ENCODE assay signal across 1 cellular context in genomic region chr6:3789018-3789895, GRCh38.
TF ChIP-seq lines count a peak whose summit lies in the region.

No MANE protein-coding gene starts in this region.

TF ChIP-seq in HepG2, 621 proteins besides CTCF, POLR2A, EP300 and RAD21 (continued from another document and continues in another):
- peak; percentile 84; the same call in 1 of the 2 replicates for TF ChIP-seq FOXJ3 (CRISPR knock-in tag; IDR thresholded peaks at IDR 0.05; ENCODE audit: borderline replicate concordance)
- TF ChIP-seq MAFK (conservative IDR thresholded peaks at IDR 0.05 in 1 of 2, IDR thresholded peaks at IDR 0.05 in 1 of 2; ENCODE audit: low read length in 2 of 2), result peak; percentile 52 to 56
- TF ChIP-seq YEATS4 (CRISPR knock-in tag; IDR thresholded peaks at IDR 0.05; ENCODE audit: borderline replicate concordance), result peak; percentile 70
- TF ChIP-seq YY1 (IDR thresholded peaks at IDR 0.05; ENCODE audit: insufficient read depth, insufficient replicate concordance, low read depth, low read length), result peak; percentile 6
- TF ChIP-seq SMARCE1 (IDR thresholded peaks at IDR 0.05; ENCODE audit: borderline replicate concordance), result 0 out of 2 replicates have a peak, but pooled peaks have one; percentile 17
- no peak; the same call in 1 of the 2 replicates for TF ChIP-seq ZNF275 (CRISPR knock-in tag; IDR thresholded peaks at IDR 0.05; ENCODE audit: borderline replicate concordance)
- TF ChIP-seq ZBTB49 (CRISPR knock-in tag; IDR thresholded peaks at IDR 0.05; ENCODE audit: borderline replicate concordance), result no peak; the same call in 1 of the 2 replicates
- no peak for TF ChIP-seq BCLAF1 (IDR thresholded peaks at IDR 0.05)
- TF ChIP-seq ZFP36L2 (CRISPR knock-in tag; IDR thresholded peaks at IDR 0.05), result no peak
- no peak for TF ChIP-seq ZNF251 (CRISPR knock-in tag; IDR thresholded peaks at IDR 0.05)
- peak; percentile 94 for TF ChIP-seq RFXANK (CRISPR knock-in tag; IDR thresholded peaks at IDR 0.05)
- peak; percentile 89 for TF ChIP-seq CREM (IDR thresholded peaks at IDR 0.05)
- TF ChIP-seq CREM (CRISPR knock-in tag; IDR thresholded peaks at IDR 0.05), result no peak
- TF ChIP-seq ZNF574 (CRISPR knock-in tag; IDR thresholded peaks at IDR 0.05), result peak; percentile 69
- 0 out of 2 replicates have a peak, but pooled peaks have one; percentile 43 for TF ChIP-seq PRDM4 (CRISPR knock-in tag; IDR thresholded peaks at IDR 0.05; ENCODE audit: borderline replicate concordance)
- peak; percentile 80 for TF ChIP-seq UBTF (CRISPR knock-in tag; IDR thresholded peaks at IDR 0.05)
- peak; percentile 72; the same call in 1 of the 2 replicates for TF ChIP-seq ARNTL (CRISPR knock-in tag; IDR thresholded peaks at IDR 0.05)
- 0 out of 2 replicates have a peak, but pooled peaks have one; percentile 45 for TF ChIP-seq RORA (CRISPR knock-in tag; IDR thresholded peaks at IDR 0.05)
- peak; percentile 98 for TF ChIP-seq SALL1 (CRISPR knock-in tag; IDR thresholded peaks at IDR 0.05)
- TF ChIP-seq TCF7L2 (IDR thresholded peaks at IDR 0.05; ENCODE audit: low read depth, low read length), result no peak
- TF ChIP-seq ZNF703 (CRISPR knock-in tag; IDR thresholded peaks at IDR 0.05; ENCODE audit: borderline replicate concordance), result no peak
- TF ChIP-seq SMC3 (IDR thresholded peaks at IDR 0.05; ENCODE audit: low read length), result peak; percentile 59
- 0 out of 2 replicates have a peak, but pooled peaks have one; percentile 57 for TF ChIP-seq ZNF557 (CRISPR knock-in tag; IDR thresholded peaks at IDR 0.05)
- no peak for TF ChIP-seq ZNF234 (CRISPR knock-in tag; conservative IDR thresholded peaks at IDR 0.05)
- TF ChIP-seq TARDBP (CRISPR knock-in tag; IDR thresholded peaks at IDR 0.05), result peak; percentile 96
- TF ChIP-seq BRCA1 (CRISPR knock-in tag; IDR thresholded peaks at IDR 0.05), result peak; percentile 1; the same call in 1 of the 2 replicates
- TF ChIP-seq THRA (CRISPR knock-in tag; IDR thresholded peaks at IDR 0.05; ENCODE audit: borderline replicate concordance), result peak; percentile 100
- no peak for TF ChIP-seq PAF1 (CRISPR knock-in tag; IDR thresholded peaks at IDR 0.05)
- no peak for TF ChIP-seq ZNF768 (CRISPR knock-in tag; IDR thresholded peaks at IDR 0.05)
- peak; percentile 93 for TF ChIP-seq CEBPB (IDR thresholded peaks at IDR 0.05; ENCODE audit: borderline replicate concordance, low read depth, low read length)
- TF ChIP-seq HHEX (CRISPR knock-in tag; IDR thresholded peaks at IDR 0.05), result peak; percentile 58; the same call in 1 of the 2 replicates
- peak; percentile 85 for TF ChIP-seq ZNF605 (CRISPR knock-in tag; IDR thresholded peaks at IDR 0.05)
- TF ChIP-seq SP140L (CRISPR knock-in tag; IDR thresholded peaks at IDR 0.05; ENCODE audit: borderline replicate concordance), result no peak; the same call in 1 of the 2 replicates
- TF ChIP-seq ZNF709 (CRISPR knock-in tag; IDR thresholded peaks at IDR 0.05), result no peak
- peak; percentile 66; the same call in 1 of the 2 replicates for TF ChIP-seq ZBTB38 (CRISPR knock-in tag; IDR thresholded peaks at IDR 0.05)
- TF ChIP-seq TCF7 (IDR thresholded peaks at IDR 0.05; ENCODE audit: low read depth), result peak; percentile 67; the same call in 1 of the 2 replicates
- TF ChIP-seq ZNF138 (CRISPR knock-in tag; IDR thresholded peaks at IDR 0.05; ENCODE audit: low read depth), result peak; percentile 34; the same call in 1 of the 2 replicates
- peak; percentile 94 for TF ChIP-seq ZEB1 (IDR thresholded peaks at IDR 0.05; ENCODE audit: insufficient replicate concordance, low read depth)
- no peak for TF ChIP-seq ZBTB8A (CRISPR knock-in tag; IDR thresholded peaks at IDR 0.05; ENCODE audit: borderline replicate concordance, low read depth)
- peak; percentile 26; the same call in 1 of the 2 replicates for TF ChIP-seq ZBTB21 (CRISPR knock-in tag; IDR thresholded peaks at IDR 0.05)
- peak; percentile 96 for TF ChIP-seq ASH2L (IDR thresholded peaks at IDR 0.05; ENCODE audit: insufficient read length, low read depth, low read length)
- peak; percentile 42 for TF ChIP-seq ZNF639 (CRISPR knock-in tag; conservative IDR thresholded peaks at IDR 0.05)
- peak; percentile 85 for TF ChIP-seq TGIF2 (CRISPR knock-in tag; IDR thresholded peaks at IDR 0.05)
- no peak for TF ChIP-seq ZNF512 (CRISPR knock-in tag; IDR thresholded peaks at IDR 0.05)
- TF ChIP-seq POLR2AphosphoS5 (IDR thresholded peaks at IDR 0.05; ENCODE audit: low read depth, low read length), result peak; percentile 79
